13 cellular contexts compared by ENCODE assay signal in the genomic region with DNA sequence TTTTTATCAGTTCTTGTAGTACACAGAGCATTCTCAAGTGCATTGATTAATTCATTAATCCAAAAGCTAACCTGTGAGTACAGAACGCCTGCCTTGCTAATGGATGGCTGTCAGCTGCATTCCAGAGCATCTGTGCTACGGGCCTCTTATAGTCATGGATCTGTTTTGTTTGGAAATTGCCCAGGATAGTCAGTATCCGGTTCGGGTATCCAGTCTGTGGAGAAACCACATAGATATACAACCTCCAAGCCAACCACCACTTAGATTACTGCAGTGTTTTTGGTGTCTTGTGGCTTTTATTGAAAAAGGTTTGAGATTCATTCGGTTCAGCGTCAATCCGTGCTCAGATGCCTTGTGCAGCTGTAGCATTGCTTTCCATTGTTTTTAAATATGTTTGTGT. TPM values are rescaled to one million over a fixed set of nuclear protein-coding genes. Genes with fewer than 3 reads are reported as not detected.
DNase-seq lines count a peak whose midpoint lies in the region; ATAC-seq and TF ChIP-seq lines count a peak whose summit lies in the region.
"Had no signal": no experiment of that assay in that cellular context is flagged by ENCODE, and none has a peak within 500 bp of the region (broad histone marks: within the 10 kb centered on the region; RNA-seq: fewer than 3 reads in every experiment).

No MANE protein-coding gene starts in this region.

- H3K36me3 Mint-ChIP-seq in natural killer cell treated with Interleukin-12 subunit alpha and Interleukin-12 subunit beta and Interleukin-15 and Interleukin-18, amount 100 ng/mL, for 72 hours, result peaks cover 26% of the 10 kb centered on the region
- H3K36me3 Mint-ChIP-seq in activated CD8-positive, alpha-beta T cell treated with anti-CD3 and anti-CD28 coated beads for 36 hours (ENCODE audit: low read depth), result peaks cover 67% of the 10 kb centered on the region

- no peak for ATAC-seq in natural killer cell treated with Interleukin-12 subunit alpha and Interleukin-12 subunit beta and Interleukin-15 and Interleukin-18, amount 100 ng/mL, for 72 hours
- ATAC-seq in GM18873 (IDR thresholded peaks at IDR 0.05; ENCODE audit: low FRiP score, unreplicated experiment), result no peak
- ATAC-seq in activated CD8-positive, alpha-beta T cell treated with anti-CD3 and anti-CD28 coated beads for 36 hours, result no peak
- ATAC-seq: stimulated activated naive CD8-positive, alpha-beta T cell treated with anti-CD3 and anti-CD28 coated beads, Interleukin-15, Interleukin-2, amounts not matched to agents 100 U/mL and 50 U/mL, for 24 hours had no signal

- H3K27me3 Mint-ChIP-seq in natural killer cell treated with Interleukin-12 subunit alpha and Interleukin-12 subunit beta and Interleukin-15 and Interleukin-18, amount 100 ng/mL, for 72 hours, result no peaks in the 10 kb centered on the region
- no peaks in the 10 kb centered on the region for H3K27me3 Mint-ChIP-seq in activated CD8-positive, alpha-beta T cell treated with anti-CD3 and anti-CD28 coated beads for 36 hours
- H3K27me3 Mint-ChIP-seq: CD4-positive, alpha-beta T cell had no signal

- no peak for TF ChIP-seq CTCF in activated CD8-positive, alpha-beta T cell treated with anti-CD3 and anti-CD28 coated beads for 36 hours (IDR thresholded peaks at IDR 0.05)
- no peak for TF ChIP-seq CTCF in hepatocyte (IDR thresholded peaks at IDR 0.05; ENCODE audit: poor library complexity)

- peaks cover 12% of the 10 kb centered on the region for H3K4me1 ChIP-seq in hepatocyte (ENCODE audit: insufficient read depth)

- no peaks in the 10 kb centered on the region for H3K27me3 ChIP-seq in hepatocyte

- H4K20me1 ChIP-seq in hepatocyte (ENCODE audit: insufficient read depth, poor library complexity, severe bottlenecking), result no peaks in the 10 kb centered on the region

- POLR2A ChIA-PET in activated CD8-positive, alpha-beta T cell treated with anti-CD3 and anti-CD28 coated beads for 36 hours (lab: Charles Lee), result no interaction called here

- no peaks in the 10 kb centered on the region for H3K9me3 ChIP-seq in hepatocyte (ENCODE audit: low read depth)

- H2AFZ ChIP-seq in hepatocyte, result no peak overlapping the region

- DNase-seq in AG08396 (ENCODE audit: low spot score), result peak; percentile 45
- peak; percentile 69 for DNase-seq in HT1080 (ENCODE audit: low read depth)
- DNase-seq in dermis microvascular lymphatic vessel endothelial cell (ENCODE audit: low read depth in 2 of 2), result peak; percentile 55 to 80
- no peak for DNase-seq in natural killer cell treated with Interleukin-12 subunit alpha and Interleukin-12 subunit beta and Interleukin-15 and Interleukin-18, amount 100 ng/mL, for 72 hours (ENCODE audit: low spot score)
- no peak for DNase-seq in activated CD8-positive, alpha-beta T cell treated with anti-CD3 and anti-CD28 coated beads for 36 hours
- no peak for DNase-seq in effector CD4-positive, alpha-beta T cell
- DNase-seq in hepatocyte (ENCODE audit: low spot score), result no peak
- DNase-seq: activated CD8-positive, alpha-beta memory T cell treated with anti-CD3 and anti-CD28 coated beads, Interleukin-2, amount 50 U/mL, for 48 hours; CD4-positive, alpha-beta T cell; SHP77; stimulated activated CD4-positive, alpha-beta T cell treated with anti-CD3 and anti-CD28 coated beads, Interleukin-4, amount 100 ng/mL, for 4 hours; stimulated activated naive CD8-positive, alpha-beta T cell treated with anti-CD3 and anti-CD28 coated beads, Interleukin-15, Interleukin-2, amounts not matched to agents 100 U/mL and 50 U/mL, for 24 hours had no signal

- 95% methylated on average over 7 of the region's 7 CpGs for WGBS in hepatocyte (ENCODE audit: low lambda C conversion rate, missing lambda C conversion rate)

- no peaks in the 10 kb centered on the region for H3K36me3 ChIP-seq in hepatocyte (replicated peaks; ENCODE audit: insufficient read depth, low read depth)

- intact Hi-C loops in activated CD8-positive, alpha-beta T cell treated with anti-CD3 and anti-CD28 coated beads for 36 hours (cut with micrococcal nuclease), result no loop called here

- no peak overlapping the region for H3K4me2 ChIP-seq in hepatocyte

- H3K9me2 ChIP-seq in hepatocyte (replicated peaks; ENCODE audit: insufficient read depth), result no peaks in the 10 kb centered on the region

- peak overlapping the region; percentile 82 to 96 for H3K27ac Mint-ChIP-seq in natural killer cell treated with Interleukin-12 subunit alpha and Interleukin-12 subunit beta and Interleukin-15 and Interleukin-18, amount 100 ng/mL, for 72 hours
- no peak overlapping the region for H3K27ac Mint-ChIP-seq in activated CD8-positive, alpha-beta T cell treated with anti-CD3 and anti-CD28 coated beads for 36 hours
- H3K27ac Mint-ChIP-seq: CD4-positive, alpha-beta T cell had no signal

- no peak overlapping the region for H3K4me3 Mint-ChIP-seq in natural killer cell treated with Interleukin-12 subunit alpha and Interleukin-12 subunit beta and Interleukin-15 and Interleukin-18, amount 100 ng/mL, for 72 hours
- H3K4me3 Mint-ChIP-seq in activated CD8-positive, alpha-beta T cell treated with anti-CD3 and anti-CD28 coated beads for 36 hours, result no peak overlapping the region
- H3K4me3 Mint-ChIP-seq: CD4-positive, alpha-beta T cell had no signal

- no peaks in the 10 kb centered on the region for H3K9me3 Mint-ChIP-seq in natural killer cell treated with Interleukin-12 subunit alpha and Interleukin-12 subunit beta and Interleukin-15 and Interleukin-18, amount 100 ng/mL, for 72 hours
- no peaks in the 10 kb centered on the region for H3K9me3 Mint-ChIP-seq in activated CD8-positive, alpha-beta T cell treated with anti-CD3 and anti-CD28 coated beads for 36 hours
- H3K9me3 Mint-ChIP-seq: CD4-positive, alpha-beta T cell had no signal

- no peak overlapping the region for H3K4me3 ChIP-seq in hepatocyte

- no peak overlapping the region for H3K27ac ChIP-seq in hepatocyte

- peaks cover 28 to 31% of the 10 kb centered on the region in 2 donors for H3K4me1 Mint-ChIP-seq in natural killer cell treated with Interleukin-12 subunit alpha and Interleukin-12 subunit beta and Interleukin-15 and Interleukin-18, amount 100 ng/mL, for 72 hours (ENCODE audit: low read depth in 2 of 2)
- H3K4me1 Mint-ChIP-seq in activated CD8-positive, alpha-beta T cell treated with anti-CD3 and anti-CD28 coated beads for 36 hours (ENCODE audit: low read depth), result peaks cover 23% of the 10 kb centered on the region

- CTCF ChIA-PET in activated CD8-positive, alpha-beta T cell treated with anti-CD3 and anti-CD28 coated beads for 36 hours (lab: Charles Lee), result interaction anchor here (2.2 kb wide), 1 partner anchor 32 kb away, joined by 5 read pairs; no protein-coding TSS in a partner anchor

- H3K79me2 ChIP-seq in hepatocyte, result peaks cover 17% of the 10 kb centered on the region

RNA-seq across cellular contexts. Expression of gene LAP3, which starts 4.0 kb away (rescaled TPM):
- 92.5 and 93.4 TPM in 2 replicates for total RNA-seq in HT1080 (2014; rRNA removed; shearing (Covaris generic))
- 49.9 and 50.2 TPM in 2 replicates for polyA plus RNA-seq in HT1080 (2015; cell fraction: cytosol; rRNA removed)
- polyA plus RNA-seq in HT1080 (2015; cell fraction: nucleus; rRNA removed), result 53.9 and 56.8 TPM in 2 replicates
- total RNA-seq in dermis microvascular lymphatic vessel endothelial cell, result 92.7 and 125 TPM in 2 replicates
- 100 to 1,000 TPM in 1 of 2 donors, 10 to 100 TPM in 1; 99.9 to 137 TPM for total RNA-seq in natural killer cell treated with Interleukin-12 subunit alpha and Interleukin-12 subunit beta and Interleukin-15 and Interleukin-18, amount 100 ng/mL, for 72 hours
- total RNA-seq in activated CD8-positive, alpha-beta T cell treated with anti-CD3 and anti-CD28 coated beads for 36 hours, result 100 to 1,000 TPM; 100 to 101 TPM
- total RNA-seq in hepatocyte, result 75.5 and 76.4 TPM in 2 replicates
- polyA plus RNA-seq in hepatocyte, result 53.2 and 56.2 TPM in 2 replicates

RNA-seq across cellular contexts. Expression of gene MED28, which starts 33.5 kb away (rescaled TPM):
- total RNA-seq in HT1080 (2014; rRNA removed; shearing (Covaris generic)), result 8.6 and 29.2 TPM in 2 replicates
- 11.9 and 19.4 TPM in 2 replicates for polyA plus RNA-seq in HT1080 (2015; cell fraction: cytosol; rRNA removed)
- 18.7 and 20.0 TPM in 2 replicates for polyA plus RNA-seq in HT1080 (2015; cell fraction: nucleus; rRNA removed)
- total RNA-seq in dermis microvascular lymphatic vessel endothelial cell (15.8 and 27.3 TPM in 2 replicates), hepatocyte (17.6 and 19.3 TPM in 2 replicates)
- 10 to 100 TPM; 35.2 to 41.2 TPM for total RNA-seq in natural killer cell treated with Interleukin-12 subunit alpha and Interleukin-12 subunit beta and Interleukin-15 and Interleukin-18, amount 100 ng/mL, for 72 hours
- total RNA-seq in activated CD8-positive, alpha-beta T cell treated with anti-CD3 and anti-CD28 coated beads for 36 hours, result 10 to 100 TPM; 56.3 to 60.8 TPM
- polyA plus RNA-seq in hepatocyte, result 46.6 and 49.4 TPM in 2 replicates

Comparison
In these comparisons a context has a peak if more than half of its experiments do, and no peak if none do; other contexts are left out.
1. DNase-seq: peak in AG08396 (single experiment), HT1080 (single experiment) and dermis microvascular lymphatic vessel endothelial cell (2 of 2); none in natural killer cell treated with Interleukin-12 subunit alpha and Interleukin-12 subunit beta and Interleukin-15 and Interleukin-18, amount 100 ng/mL, for 72 hours (single experiment), activated CD8-positive, alpha-beta T cell treated with anti-CD3 and anti-CD28 coated beads for 36 hours (single experiment), effector CD4-positive, alpha-beta T cell (single experiment) and hepatocyte (single experiment).